Comparison of ENCODE assay signal across 1 cellular context in genomic region chr20:52224920-52225319, GRCh38.
TF ChIP-seq lines count a peak whose summit lies in the region.

No MANE protein-coding gene starts in this region.

TF ChIP-seq in HepG2, 621 proteins besides CTCF, POLR2A, EP300 and RAD21 (continued from another document):
- TF ChIP-seq KIAA2018 (CRISPR knock-in tag; IDR thresholded peaks at IDR 0.05; ENCODE audit: borderline replicate concordance), result no peak
- TF ChIP-seq ZNF781 (CRISPR knock-in tag; IDR thresholded peaks at IDR 0.05; ENCODE audit: borderline replicate concordance, not compliant biosample characterization), result no peak
- TF ChIP-seq ZNF619 (CRISPR knock-in tag; IDR thresholded peaks at IDR 0.05), result no peak
- TF ChIP-seq ZNF777 (CRISPR knock-in tag; IDR thresholded peaks at IDR 0.05), result no peak
- no peak for TF ChIP-seq HES4 (CRISPR knock-in tag; IDR thresholded peaks at IDR 0.05; ENCODE audit: borderline replicate concordance)
- TF ChIP-seq HNF4A (CRISPR knock-in tag; IDR thresholded peaks at IDR 0.05), result no peak
- TF ChIP-seq ONECUT2 (CRISPR knock-in tag; IDR thresholded peaks at IDR 0.05), result no peak
TF ChIP-seq in HepG2: peak in this region for 0.
